ENCODE assay signal across 17 cellular contexts in the genomic region with DNA sequence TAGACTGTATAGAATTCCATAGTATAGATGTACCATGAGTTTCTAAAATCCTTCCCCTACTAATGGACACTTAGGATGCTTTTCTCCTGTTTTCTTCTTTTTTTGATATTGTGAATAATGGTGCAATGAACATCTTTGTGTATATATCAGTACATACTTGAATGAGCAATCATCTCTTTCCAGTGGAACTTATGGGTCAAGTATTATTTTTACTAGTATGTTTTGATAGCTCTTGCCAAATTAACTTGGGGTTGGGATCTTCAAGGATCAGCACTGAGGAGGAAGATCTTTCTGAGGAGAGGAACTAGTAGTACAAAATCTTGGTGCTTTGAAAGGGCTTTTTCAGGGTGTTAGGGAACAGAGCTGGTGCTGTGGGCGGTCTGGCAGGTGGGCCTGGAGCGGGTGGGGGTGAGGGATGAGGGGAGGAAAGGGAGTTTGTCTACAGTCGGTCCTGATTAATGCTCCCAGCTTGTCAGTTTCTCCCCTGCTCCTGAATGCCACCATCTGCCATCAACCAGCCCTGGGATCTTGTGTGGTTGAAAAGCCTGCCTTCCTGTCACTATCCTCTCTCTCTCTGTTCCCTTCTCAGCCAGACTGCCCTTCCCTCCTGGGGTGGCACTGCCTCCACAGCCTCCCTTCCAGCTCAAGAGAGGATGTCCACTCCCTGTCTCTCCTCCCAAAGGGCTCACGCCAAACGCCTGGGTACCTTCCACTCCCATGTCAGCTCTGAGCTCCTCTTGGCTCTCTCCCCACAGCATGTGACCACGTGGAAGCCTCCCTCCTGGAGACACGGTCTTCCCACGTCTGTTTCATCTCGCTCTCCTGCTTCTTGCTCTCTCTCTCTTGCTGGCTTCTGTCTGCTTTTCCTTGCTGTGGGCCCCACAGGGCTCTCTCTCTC.
A peak's percentile ranks its signal among the peaks of the same experiment; 100 is the strongest.
DNase-seq lines count a peak whose midpoint lies in the region; ATAC-seq and TF ChIP-seq lines count a peak whose summit lies in the region.
"Had no signal": no experiment of that assay in that cellular context is flagged by ENCODE, and none has a peak within 500 bp of the region (broad histone marks: within the 10 kb centered on the region; RNA-seq: fewer than 3 reads in every experiment).

No MANE protein-coding gene starts in this region.

- H3K9me3 ChIP-seq in testis (no peaks in the 10 kb centered on the region), HAP-1 (no peaks in the 10 kb centered on the region)

- in situ Hi-C loops in HAP-1 (cut with MboI; ENCODE audit: low sequenced_read_pairs) = no loop called here

- DNase-seq in NCI-H2171 treated with DMSO at 0.1 percent for 48 hours (lab: John Stamatoyannopoulos, UW) (peak; percentile 26), NCI-H2171 (lab: John Stamatoyannopoulos, UW) (no peak), choroid plexus epithelial cell (ENCODE audit: low read depth) (peak; percentile 66), inferior parietal cortex (ENCODE audit: extremely low spot score) (peak; percentile 44), testis (peak; percentile 77), HAP-1 (ENCODE audit: low spot score in 2 of 2) (no peak)
- DNase-seq: activated CD4-positive, alpha-beta T cell treated with anti-CD3 and anti-CD28 coated beads, Interleukin-2, amount 50 U/mL, for 48 hours; activated naive CD4-positive, alpha-beta T cell treated with Interleukin-2 at 50 U/mL for 16 hours; CD4-positive, CD25-positive, alpha-beta regulatory T cell; foreskin keratinocyte; GF-D8; HCEC 1CT; RPMI8226 had no signal

- no peak for TF ChIP-seq CTCF in choroid plexus epithelial cell (conservative IDR thresholded peaks at IDR 0.05; ENCODE audit: low read depth, low read length)
- no peak for TF ChIP-seq CTCF in testis (IDR thresholded peaks at IDR 0.05)

- H3K4me3 ChIP-seq in choroid plexus epithelial cell (ENCODE audit: low read depth, low read length) (no peak overlapping the region), testis (no peak overlapping the region), HAP-1 (no peak overlapping the region)
- H3K4me3 ChIP-seq: skin epidermis had no signal

- H3K27ac ChIP-seq in testis = no peak overlapping the region
- H3K27ac ChIP-seq: 22Rv1, foreskin keratinocyte, skin epidermis had no signal

- intact Hi-C loops in testis (cut with DNase I; ENCODE audit: low total_unique reads) = no loop called here

- H3K4me1 ChIP-seq in testis (peaks cover 7% of the 10 kb centered on the region), HAP-1 (no peaks in the 10 kb centered on the region)
- H3K4me1 ChIP-seq: foreskin keratinocyte had no signal

- H3K27me3 ChIP-seq in testis = no peaks in the 10 kb centered on the region
- H3K27me3 ChIP-seq in HAP-1 (ENCODE audit: low read depth) = no peaks in the 10 kb centered on the region; the same call in 1 of the 2 replicates
- H3K27me3 ChIP-seq: foreskin keratinocyte had no signal

- ATAC-seq in HG03095 (IDR thresholded peaks at IDR 0.05; ENCODE audit: unreplicated experiment) = no peak
- ATAC-seq in HG02840 (IDR thresholded peaks at IDR 0.05; ENCODE audit: low FRiP score, unreplicated experiment) = no peak
- ATAC-seq: foreskin keratinocyte had no signal

- WGBS in testis, 2 donors = 39 to 49% methylated on average over 9 of the region's 9 CpGs

- H3K36me3 ChIP-seq in testis (ENCODE audit: low read depth, missing control alignments) = no peaks in the 10 kb centered on the region
- H3K36me3 ChIP-seq in HAP-1 (replicated peaks) = no peaks in the 10 kb centered on the region

- TF ChIP-seq POLR2A in testis (IDR thresholded peaks at IDR 0.05) = no peak

Comparison
In these comparisons a context has a peak if more than half of its experiments do, and no peak if none do; other contexts are left out.
1. DNase-seq: peak in NCI-H2171 treated with DMSO at 0.1 percent for 48 hours (single experiment), choroid plexus epithelial cell (single experiment), inferior parietal cortex (single experiment) and testis (single experiment); none in NCI-H2171 (single experiment) and HAP-1 (0 of 2).